8 cellular contexts compared by ENCODE assay signal in the genomic region with DNA sequence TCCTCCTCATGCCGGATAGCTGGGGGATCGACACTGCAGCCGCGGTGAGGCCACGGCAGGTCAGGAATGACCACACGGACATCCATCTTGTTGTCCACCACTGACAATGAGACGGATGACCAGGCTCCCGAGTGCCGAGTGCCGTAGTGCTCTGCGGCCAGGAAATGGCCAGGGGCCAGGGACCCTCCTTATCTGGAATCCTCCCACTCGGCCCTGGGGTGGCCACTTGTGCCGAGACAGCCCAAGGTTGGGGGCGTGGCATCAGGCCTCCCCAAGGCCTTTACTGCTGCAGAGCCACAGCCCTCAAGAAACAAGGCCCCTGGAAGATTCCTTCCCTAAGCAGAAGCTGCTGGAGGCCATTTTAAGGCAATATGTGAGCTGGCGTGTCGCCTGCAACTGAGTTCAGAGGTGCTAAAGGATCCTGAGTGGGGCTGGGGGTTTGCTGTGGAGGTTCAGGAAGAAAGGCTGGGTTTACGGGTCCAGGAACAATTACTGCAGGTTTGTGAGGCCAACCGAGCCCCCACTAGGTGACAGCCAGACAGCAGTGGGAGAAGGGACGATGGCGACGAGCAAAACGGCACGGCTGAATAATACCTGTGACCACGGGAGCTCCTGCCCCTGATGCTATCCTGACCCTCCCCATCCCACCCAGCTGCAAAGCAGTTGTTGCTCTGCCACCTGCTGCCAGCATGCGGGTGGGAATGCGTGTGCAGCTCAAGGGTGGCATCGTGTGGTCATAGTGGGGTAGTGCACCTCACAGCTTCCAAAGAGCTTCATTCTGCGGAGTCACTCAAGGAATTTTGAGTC. TPM values are rescaled to one million over a fixed set of nuclear protein-coding genes. Genes with fewer than 3 reads are reported as not detected.
DNase-seq lines count a peak whose midpoint lies in the region; ATAC-seq and TF ChIP-seq lines count a peak whose summit lies in the region.

No MANE protein-coding gene starts in this region.

- H3K4me3 Mint-ChIP-seq in activated CD4-positive, alpha-beta T cell treated with anti-CD3 and anti-CD28 coated beads for 36 hours, result no peak overlapping the region
- H3K4me3 Mint-ChIP-seq in chondrocyte (ENCODE audit: unreplicated experiment), result no peak overlapping the region

- no peaks in the 10 kb centered on the region for H3K4me1 Mint-ChIP-seq in activated CD4-positive, alpha-beta T cell treated with anti-CD3 and anti-CD28 coated beads for 36 hours
- H3K4me1 Mint-ChIP-seq in chondrocyte (ENCODE audit: low read depth), result peaks cover 9% of the 10 kb centered on the region

- H3K27ac Mint-ChIP-seq in activated CD4-positive, alpha-beta T cell treated with anti-CD3 and anti-CD28 coated beads for 36 hours, result no peak overlapping the region
- peak overlapping the region; percentile 73 for H3K27ac Mint-ChIP-seq in chondrocyte (ENCODE audit: unreplicated experiment)

- intact Hi-C loops in activated CD4-positive, alpha-beta T cell treated with anti-CD3 and anti-CD28 coated beads for 36 hours (cut with DNase I, micrococcal nuclease), result loop anchor here (1.0 to 2.0 kb wide), 4 partner anchors 74 to 501 kb away; no protein-coding TSS in a partner anchor
- intact Hi-C loops in left lung (cut with DNase I), result loop anchor here (5.0 to 10.0 kb wide), 3 partner anchors 72 to 505 kb away; no protein-coding TSS in a partner anchor

- POLR2A ChIA-PET in activated CD4-positive, alpha-beta T cell treated with anti-CD3 and anti-CD28 coated beads for 36 hours (lab: Charles Lee), result interaction anchor here (0.5 to 0.6 kb wide), 3 partner anchors 104 to 432 kb away, joined by 3 to 8 read pairs (median 3); no protein-coding TSS in a partner anchor

- H3K4me3 ChIP-seq in GM12864 (ENCODE audit: low read depth, low read length) (no peak overlapping the region), left lung (no peak overlapping the region)

- H3K27me3 Mint-ChIP-seq in activated CD4-positive, alpha-beta T cell treated with anti-CD3 and anti-CD28 coated beads for 36 hours, result peaks cover 6% of the 10 kb centered on the region
- peaks cover 22% of the 10 kb centered on the region for H3K27me3 Mint-ChIP-seq in chondrocyte (ENCODE audit: low read depth)

- peaks cover 0 to 58% of the 10 kb centered on the region in 2 donors for H3K27me3 ChIP-seq in left lung

- DNase-seq in GM12864 (ENCODE audit: low read depth) (peak; percentile 26), NCI-H226 (peak; percentile 62), chondrocyte (ENCODE audit: low spot score) (peak; percentile 78), left lung (peak; percentile 68 to 88), NK-92 (lab: John Stamatoyannopoulos, UW; ENCODE audit: unreplicated experiment) (no peak)
- DNase-seq in activated CD4-positive, alpha-beta T cell treated with anti-CD3 and anti-CD28 coated beads for 36 hours, result peak; percentile 80
- peak; percentile 59 to 60 for DNase-seq in stimulated activated CD4-positive, alpha-beta T cell treated with anti-CD3 and anti-CD28 coated beads, Interleukin-4, amount 100 ng/mL, for 4 hours

- ATAC-seq in HG02885 (IDR thresholded peaks at IDR 0.05; ENCODE audit: poor library complexity, unreplicated experiment) (peak; percentile 77), left lung (peak; percentile 99)
- ATAC-seq in activated CD4-positive, alpha-beta T cell treated with anti-CD3 and anti-CD28 coated beads for 36 hours, result peak; percentile 85

- no peaks in the 10 kb centered on the region for H3K9me3 ChIP-seq in left lung

- H3K36me3 Mint-ChIP-seq in activated CD4-positive, alpha-beta T cell treated with anti-CD3 and anti-CD28 coated beads for 36 hours (ENCODE audit: low read depth), result no peaks in the 10 kb centered on the region
- no peaks in the 10 kb centered on the region for H3K36me3 Mint-ChIP-seq in chondrocyte (ENCODE audit: low read depth)

- peaks cover 0 to 6% of the 10 kb centered on the region in 2 donors for H3K4me1 ChIP-seq in left lung

- H3K36me3 ChIP-seq in left lung, result no peaks in the 10 kb centered on the region

- TF ChIP-seq CTCF in GM12864 (IDR thresholded peaks at IDR 0.05; ENCODE audit: low read depth, low read length, missing control alignments) (peak; percentile 99), chondrocyte (IDR thresholded peaks at IDR 0.05) (peak; percentile 95), left lung (IDR thresholded peaks at IDR 0.05) (peak; percentile 96 to 97)

- no peaks in the 10 kb centered on the region for H3K9me3 Mint-ChIP-seq in activated CD4-positive, alpha-beta T cell treated with anti-CD3 and anti-CD28 coated beads for 36 hours (ENCODE audit: low read depth)
- H3K9me3 Mint-ChIP-seq in chondrocyte (ENCODE audit: low read depth), result no peaks in the 10 kb centered on the region

- CTCF ChIA-PET in activated CD4-positive, alpha-beta T cell treated with anti-CD3 and anti-CD28 coated beads for 36 hours (lab: Charles Lee), result interaction anchor here (0.6 to 6.0 kb wide), 44 partner anchors 10 to 861 kb away, joined by 3 to 88 read pairs (median 4); no protein-coding TSS in a partner anchor

- no peak overlapping the region for H3K27ac ChIP-seq in left lung

RNA-seq across cellular contexts. Expression of gene LEP, which starts 31.6 kb away (rescaled TPM):
- total RNA-seq in activated CD4-positive, alpha-beta T cell treated with anti-CD3 and anti-CD28 coated beads for 36 hours, result not detected
- total RNA-seq in chondrocyte, result not detected in 3 replicates
- under 1 TPM; 0.15 to 0.16 TPM for total RNA-seq in left lung
